Comparison of ENCODE assay signal across 14 cellular contexts in genomic region chr2:174327958-174328308, GRCh38. TPM values are rescaled to one million over a fixed set of nuclear protein-coding genes. Genes with fewer than 3 reads are reported as not detected.
DNase-seq lines count a peak whose midpoint lies in the region; ATAC-seq, FAIRE-seq and TF ChIP-seq lines count a peak whose summit lies in the region.
"Had no signal": no experiment of that assay in that cellular context is flagged by ENCODE, and none has a peak within 500 bp of the region (broad histone marks: within the 10 kb centered on the region; RNA-seq: fewer than 3 reads in every experiment).

No MANE protein-coding gene starts in this region.

- H3K4me3 Mint-ChIP-seq in CD4-positive, alpha-beta T cell, result peak overlapping the region; percentile 74
- H3K4me3 Mint-ChIP-seq in activated T-helper 17 cell treated with anti-CD3 and anti-CD28 coated beads, Interleukin-2, amount 50 U/mL, for 72 hours, result peak overlapping the region; percentile 70

- H2AFZ ChIP-seq in mesenchymal stem cell (ENCODE audit: low read depth, low read length), result no peak overlapping the region

- H3K23ac ChIP-seq in mesenchymal stem cell (ENCODE audit: low read length in 2 of 2), result no peak overlapping the region

- 77% methylated on average over 11 of the region's 11 CpGs for WGBS in A549 (ENCODE audit: missing lambda C conversion rate)
- 10% methylated on average over 10 of the region's 11 CpGs for WGBS in mesenchymal stem cell

- H3K4ac ChIP-seq in mesenchymal stem cell (ENCODE audit: low read depth in 1 of 2, low read length in 2 of 2), result no peak overlapping the region

- CTCF ChIA-PET in A549 (lab: Yijun Ruan, JAX), result interaction anchor here (3.9 kb wide), 1 partner anchor 9 kb away, joined by 14 read pairs; no protein-coding TSS in a partner anchor
- CTCF ChIA-PET in CD4-positive, alpha-beta T cell (lab: Charles Lee), result no interaction called here

- no peak for FAIRE-seq in A549 (lab: Jason Lieb, UNC)
- FAIRE-seq: GM18507 had no signal

- H3K27me3 Mint-ChIP-seq in CD4-positive, alpha-beta T cell, result peaks cover 98% of the 10 kb centered on the region
- peaks cover 81% of the 10 kb centered on the region for H3K27me3 Mint-ChIP-seq in activated T-helper 17 cell treated with anti-CD3 and anti-CD28 coated beads, Interleukin-2, amount 50 U/mL, for 72 hours

- H3K9ac ChIP-seq in mesenchymal stem cell (ENCODE audit: low read length), result peak overlapping the region; percentile 45

- H3K27ac ChIP-seq in A549, result peak overlapping the region; percentile 72 to 82
- no peak overlapping the region for H3K27ac ChIP-seq in CD4-positive, alpha-beta T cell (ENCODE audit: low read depth, low read length)
- H3K27ac ChIP-seq in mesenchymal stem cell (ENCODE audit: low read length, poor library complexity, severe bottlenecking), result no peak overlapping the region

- no peak overlapping the region for H3K27ac Mint-ChIP-seq in CD4-positive, alpha-beta T cell
- H3K27ac Mint-ChIP-seq in activated T-helper 17 cell treated with anti-CD3 and anti-CD28 coated beads, Interleukin-2, amount 50 U/mL, for 72 hours, result no peak overlapping the region

- DNase-seq in A549 (ENCODE audit: low read depth in 1 of 2, low spot score in 1 of 2), result no peak
- no peak for DNase-seq in CD4-positive, alpha-beta T cell
- DNase-seq in mesenchymal stem cell, result peak; percentile 1
- no peak for DNase-seq in stimulated activated CD4-positive, alpha-beta T cell treated with anti-CD3 and anti-CD28 coated beads, Interleukin-2, amount 100 ng/mL, for 48 hours
- DNase-seq in HuH-7.5 (ENCODE audit: low spot score), result no peak
- no peak for DNase-seq in HPDE6-E6E7 (ENCODE audit: extremely low spot score)
- no peak for DNase-seq in DMS153 treated with DMSO at 0.1 percent for 48 hours (lab: John Stamatoyannopoulos, UW; ENCODE audit: unreplicated experiment)
- DNase-seq: anterior cingulate cortex; GDM1; NK-92 treated with Interleukin-12 subunit alpha and Interleukin-12 subunit beta, amount 100 ng/mL, for 24 hours had no signal

- ATAC-seq in A549, result peak in 1 of 2 experiments; percentile 8; a peak in 2 of 6 replicates
- ATAC-seq in CD4-positive, alpha-beta T cell (ENCODE audit: poor library complexity), result no peak
- no peak for ATAC-seq in activated T-helper 17 cell treated with anti-CD3 and anti-CD28 coated beads, Interleukin-2, amount 50 U/mL, for 72 hours (replicated peaks)

- H3K9me3 ChIP-seq in A549 (no peaks in the 10 kb centered on the region), mesenchymal stem cell (ENCODE audit: control insufficient read depth, low read length) (no peaks in the 10 kb centered on the region)
- no peaks in the 10 kb centered on the region for H3K9me3 ChIP-seq in CD4-positive, alpha-beta T cell (ENCODE audit: control insufficient read depth, low read length)

- TF ChIP-seq POLR2A in A549 (IDR thresholded peaks at IDR 0.05; ENCODE audit: low read length), result no peak

- H3K9me3 Mint-ChIP-seq in CD4-positive, alpha-beta T cell, result peaks cover 3% of the 10 kb centered on the region
- H3K9me3 Mint-ChIP-seq in activated T-helper 17 cell treated with anti-CD3 and anti-CD28 coated beads, Interleukin-2, amount 50 U/mL, for 72 hours, result no peaks in the 10 kb centered on the region

- H3K4me1 ChIP-seq in A549 (peaks cover 23% of the 10 kb centered on the region), mesenchymal stem cell (ENCODE audit: control insufficient read depth, insufficient read depth, low read depth, low read length) (peaks cover 23% of the 10 kb centered on the region)

- intact Hi-C loops in CD4-positive, alpha-beta T cell (cut with DNase I, micrococcal nuclease), result loop anchor here in 1 of 2 experiments (5.0 kb wide), 1 partner anchor 81 kb away; the partner anchor contains the start of gene OLA1

- no peaks in the 10 kb centered on the region for H3K79me1 ChIP-seq in mesenchymal stem cell (replicated peaks; ENCODE audit: low read length, poor library complexity, severe bottlenecking)

- no peak overlapping the region for H3K18ac ChIP-seq in mesenchymal stem cell (ENCODE audit: low read depth in 1 of 2, low read length in 2 of 2)

- H3K36me3 ChIP-seq in mesenchymal stem cell (ENCODE audit: control insufficient read depth in 1 of 2, insufficient read depth in 2 of 2, low read depth in 1 of 2, low read length in 2 of 2), result no peaks in the 10 kb centered on the region

- peaks cover 46% of the 10 kb centered on the region for H3K4me1 Mint-ChIP-seq in CD4-positive, alpha-beta T cell (ENCODE audit: low read depth)
- peaks cover 17% of the 10 kb centered on the region for H3K4me1 Mint-ChIP-seq in activated T-helper 17 cell treated with anti-CD3 and anti-CD28 coated beads, Interleukin-2, amount 50 U/mL, for 72 hours

- H3K27me3 ChIP-seq in CD4-positive, alpha-beta T cell (ENCODE audit: control insufficient read depth, insufficient read depth, low read length), result peaks cover 91% of the 10 kb centered on the region
- peaks cover 62 to 67% of the 10 kb centered on the region in 2 experiments for H3K27me3 ChIP-seq in mesenchymal stem cell (ENCODE audit: control insufficient read depth in 1 of 2, insufficient read depth in 1 of 2, low read length in 2 of 2)

- no peak overlapping the region for H2BK120ac ChIP-seq in mesenchymal stem cell (ENCODE audit: low read depth, low read length)

- H2BK15ac ChIP-seq in mesenchymal stem cell (ENCODE audit: low read depth, poor library complexity, severe bottlenecking), result no peak overlapping the region

- H3K4me2 ChIP-seq in A549 (peak overlapping the region; percentile 71), mesenchymal stem cell (ENCODE audit: low read length, poor library complexity, severe bottlenecking) (no peak overlapping the region)

- H3K4me3 ChIP-seq in A549, result peak overlapping the region; percentile 37
- H3K4me3 ChIP-seq in mesenchymal stem cell (ENCODE audit: insufficient read depth in 1 of 2, low read depth in 1 of 2, low read length in 2 of 2), result peak overlapping the region in 1 of 2 experiments; percentile 48

- H4K8ac ChIP-seq in mesenchymal stem cell (ENCODE audit: low read length), result no peak overlapping the region

- TF ChIP-seq EP300 in A549 (IDR thresholded peaks at IDR 0.05), result no peak

- no peak for TF ChIP-seq CTCF in A549 (IDR thresholded peaks at IDR 0.05)
- TF ChIP-seq CTCF in CD4-positive, alpha-beta T cell (IDR thresholded peaks at IDR 0.05), result no peak

- no peak overlapping the region for H2BK5ac ChIP-seq in mesenchymal stem cell (ENCODE audit: low read depth, low read length, poor library complexity, severe bottlenecking)

- no peak overlapping the region for H2AK5ac ChIP-seq in mesenchymal stem cell (ENCODE audit: low read length, severe bottlenecking)

- TF ChIP-seq RAD21 in A549 (conservative IDR thresholded peaks at IDR 0.05 in 1 of 2, IDR thresholded peaks at IDR 0.05 in 1 of 2), result no peak

- POLR2A ChIA-PET in A549 (lab: Yijun Ruan, JAX), result interaction anchor here (1.7 kb wide), 1 partner anchor 79 kb away, joined by 8 read pairs; the partner anchor contains the start of gene OLA1
- POLR2A ChIA-PET in CD4-positive, alpha-beta T cell (lab: Charles Lee), result interaction anchor here (1.9 kb wide), 1 partner anchor 9 kb away, joined by 7 read pairs; no protein-coding TSS in a partner anchor

- H3K36me3 Mint-ChIP-seq in CD4-positive, alpha-beta T cell (ENCODE audit: low read depth), result no peaks in the 10 kb centered on the region
- peaks cover 11% of the 10 kb centered on the region for H3K36me3 Mint-ChIP-seq in activated T-helper 17 cell treated with anti-CD3 and anti-CD28 coated beads, Interleukin-2, amount 50 U/mL, for 72 hours (ENCODE audit: low read depth)

- H3K14ac ChIP-seq in mesenchymal stem cell (ENCODE audit: low read length in 2 of 2), result no peak overlapping the region

- no peak overlapping the region for H4K91ac ChIP-seq in mesenchymal stem cell (ENCODE audit: low read length)

- H2BK12ac ChIP-seq in mesenchymal stem cell (ENCODE audit: low read length in 2 of 2), result no peak overlapping the region

TF ChIP-seq in A549, 52 proteins besides CTCF, POLR2A, EP300 and RAD21:
- TF ChIP-seq, protein P1, sequence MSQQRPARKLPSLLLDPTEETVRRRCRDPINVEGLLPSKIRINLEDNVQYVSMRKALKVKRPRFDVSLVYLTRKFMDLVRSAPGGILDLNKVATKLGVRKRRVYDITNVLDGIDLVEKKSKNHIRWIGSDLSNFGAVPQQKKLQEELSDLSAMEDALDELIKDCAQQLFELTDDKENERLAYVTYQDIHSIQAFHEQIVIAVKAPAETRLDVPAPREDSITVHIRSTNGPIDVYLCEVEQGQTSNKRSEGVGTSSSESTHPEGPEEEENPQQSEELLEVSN (IDR thresholded peaks at IDR 0.05; ENCODE audit: borderline replicate concordance, low read depth), result peak; percentile 84
- no peak for TF ChIP-seq POLR2AphosphoS2 (conservative IDR thresholded peaks at IDR 0.05; ENCODE audit: low read length)

RNA-seq across cellular contexts. Expression of gene SP9, which starts 6.8 kb away (rescaled TPM):
- polyA plus RNA-seq in A549 (2011; rRNA removed) (2.5 and 3.8 TPM in 2 replicates), A549 (2017; fragmentation: RNase III; extraction: RNeasy Plus Mini Kit Qiagen cat#74134 plus additional on column Dnase treatment) (2.5 to 3.3 TPM (median 3.2 TPM) in 3 replicates)
- polyA plus RNA-seq in A549 (2012; cell fraction: cytosol; rRNA removed), result 2.8 and 4.0 TPM in 2 replicates
- 2.9 and 7.2 TPM in 2 replicates for polyA plus RNA-seq in A549 (2012; cell fraction: nucleus; rRNA removed)
- 1.3 and 1.6 TPM in 2 replicates for polyA minus RNA-seq in A549 (2011; rRNA and poly(A)+ RNA removed)
- not detected for total RNA-seq in CD4-positive, alpha-beta T cell
- not detected for total RNA-seq in activated T-helper 17 cell treated with anti-CD3 and anti-CD28 coated beads, Interleukin-2, amount 50 U/mL, for 72 hours
- polyA plus RNA-seq in mesenchymal stem cell (2013, experiment 1 of 2), result not detected
- not detected for polyA plus RNA-seq in mesenchymal stem cell (2013, experiment 2 of 2)
- total RNA-seq: dermis microvascular lymphatic vessel endothelial cell, subcutaneous adipose tissue had no signal

Comparison
In these comparisons a context has a peak if more than half of its experiments do, and no peak if none do; other contexts are left out.
1. H3K27ac ChIP-seq: peak in A549 (2 of 2); none in CD4-positive, alpha-beta T cell (single experiment) and mesenchymal stem cell (single experiment).